8 cellular contexts compared by ENCODE assay signal in the genomic region with DNA sequence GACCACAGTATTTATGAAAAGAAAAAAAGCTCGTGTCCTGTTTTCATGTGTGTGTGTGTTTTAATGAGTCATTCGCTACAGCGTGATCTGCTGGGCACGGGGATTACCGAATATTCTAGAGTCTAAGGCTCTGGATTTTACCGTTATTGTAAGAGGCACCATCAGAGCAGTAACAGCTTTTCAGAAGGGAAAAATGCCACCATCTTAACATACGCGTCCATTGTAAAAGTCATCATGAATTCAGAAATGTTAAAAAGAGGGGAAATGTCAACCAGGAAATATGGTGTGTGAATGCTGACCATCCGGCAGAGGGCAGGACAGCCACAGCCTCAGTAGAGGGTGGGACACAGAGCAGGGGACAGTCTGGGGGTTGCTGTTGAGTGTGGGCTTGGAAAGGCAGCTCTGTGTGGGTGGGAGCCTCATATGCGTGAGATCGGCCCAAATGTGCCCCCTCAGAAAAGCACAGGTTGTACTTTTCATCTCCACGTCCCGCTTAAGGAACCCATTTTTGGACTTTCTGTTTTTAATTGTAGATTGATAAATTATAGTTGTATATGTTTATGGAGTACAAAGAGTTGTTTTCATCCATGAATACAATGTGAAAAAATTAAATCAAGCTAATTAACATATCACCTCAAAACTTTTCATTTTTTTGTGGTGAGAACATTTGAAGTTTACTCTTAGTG.
DNase-seq lines count a peak whose midpoint lies in the region; ATAC-seq and TF ChIP-seq lines count a peak whose summit lies in the region.

No MANE protein-coding gene starts in this region.

- TF ChIP-seq CTCF in GM10248 (IDR thresholded peaks at IDR 0.05; ENCODE audit: control extremely low read depth, extremely low read depth, low read depth, missing control alignments) = peak; percentile 59
- peak; percentile 38 for TF ChIP-seq CTCF in endothelial cell (IDR thresholded peaks at IDR 0.05; ENCODE audit: unreplicated experiment)
- peak; percentile 76 for TF ChIP-seq CTCF in osteocyte (IDR thresholded peaks at IDR 0.05)

- H3K36me3 Mint-ChIP-seq in endothelial cell (ENCODE audit: low read depth, unreplicated experiment) = no peaks in the 10 kb centered on the region
- H3K36me3 Mint-ChIP-seq in osteocyte (ENCODE audit: unreplicated experiment) = peaks cover 4% of the 10 kb centered on the region

- POLR2A ChIA-PET in GM10248 (lab: Yijun Ruan, JAX) = no interaction called here

- CTCF ChIA-PET in GM10248 (lab: Yijun Ruan, JAX) = interaction anchor here (0.9 to 2.8 kb wide), 15 partner anchors 9 to 335 kb away, joined by 3 to 13 read pairs (median 4); no protein-coding TSS in a partner anchor

- ATAC-seq in GM21526 (IDR thresholded peaks at IDR 0.05; ENCODE audit: low FRiP score, unreplicated experiment) (no peak), GM21529 (IDR thresholded peaks at IDR 0.05; ENCODE audit: unreplicated experiment) (no peak), HG03469 (IDR thresholded peaks at IDR 0.05; ENCODE audit: unreplicated experiment) (no peak)

- no peak overlapping the region for H3K27ac Mint-ChIP-seq in endothelial cell (ENCODE audit: unreplicated experiment)
- H3K27ac Mint-ChIP-seq in osteocyte (ENCODE audit: unreplicated experiment) = no peak overlapping the region

- DNase-seq in GM10248 (ENCODE audit: extremely low spot score) = peak; percentile 48
- peak; percentile 83 for DNase-seq in NCI-H82 (lab: John Stamatoyannopoulos, UW)
- DNase-seq in endothelial cell (ENCODE audit: low spot score) = peak; percentile 44
- no peak for DNase-seq in osteocyte (ENCODE audit: extremely low spot score, unreplicated experiment)
- DNase-seq in NCI-H1417 treated with DMSO at 0.1 percent for 48 hours (lab: John Stamatoyannopoulos, UW) = no peak

- H3K27me3 Mint-ChIP-seq in endothelial cell (ENCODE audit: unreplicated experiment) (peaks cover 6% of the 10 kb centered on the region), osteocyte (ENCODE audit: unreplicated experiment) (peaks cover 4% of the 10 kb centered on the region)

- H3K9me3 Mint-ChIP-seq in endothelial cell (ENCODE audit: unreplicated experiment) = no peaks in the 10 kb centered on the region
- H3K9me3 Mint-ChIP-seq in osteocyte (ENCODE audit: unreplicated experiment) = no peaks in the 10 kb centered on the region

- H3K4me3 Mint-ChIP-seq in endothelial cell (ENCODE audit: unreplicated experiment) = no peak overlapping the region
- no peak overlapping the region for H3K4me3 Mint-ChIP-seq in osteocyte (ENCODE audit: unreplicated experiment)

- H3K4me1 Mint-ChIP-seq in endothelial cell (ENCODE audit: unreplicated experiment) (peaks cover 7% of the 10 kb centered on the region), osteocyte (ENCODE audit: unreplicated experiment) (peaks cover 4% of the 10 kb centered on the region)

Comparison
In these comparisons a context has a peak if more than half of its experiments do, and no peak if none do; other contexts are left out.
1. DNase-seq: peak in GM10248 (single experiment), NCI-H82 (single experiment) and endothelial cell (single experiment); none in osteocyte (single experiment) and NCI-H1417 treated with DMSO at 0.1 percent for 48 hours (single experiment).
2. Peak in every context shown above with its lines, with median percentiles within 50 percentile points of each other: CTCF ChIP-seq.